8 cellular contexts compared by ENCODE assay signal in genomic region chr16:87278191-87279093, GRCh38.
DNase-seq lines count a peak whose midpoint lies in the region; ATAC-seq and TF ChIP-seq lines count a peak whose summit lies in the region.

No MANE protein-coding gene starts in this region.

- H3K9me3 ChIP-seq in SU-DHL-6 (ENCODE audit: insufficient read depth, low read length), result no peaks in the 10 kb centered on the region

- no peaks in the 10 kb centered on the region for H3K36me3 ChIP-seq in SU-DHL-6 (ENCODE audit: low read length)

- H3K4me3 ChIP-seq in SU-DHL-6 (ENCODE audit: insufficient read depth, low read length, poor library complexity, severe bottlenecking), result no peak overlapping the region

- H4K20me1 ChIP-seq in SU-DHL-6 (ENCODE audit: low read depth, low read length), result no peaks in the 10 kb centered on the region

- H3K27ac ChIP-seq in SU-DHL-6 (ENCODE audit: low read depth, low read length), result no peak overlapping the region

- peak; percentile 56 for TF ChIP-seq CTCF in SU-DHL-6 (IDR thresholded peaks at IDR 0.05; ENCODE audit: insufficient read depth, low read length, poor library complexity, severe bottlenecking)

- no peaks in the 10 kb centered on the region for H3F3A ChIP-seq in SU-DHL-6 (ENCODE audit: insufficient read depth)

- no peaks in the 10 kb centered on the region for H3K9me2 ChIP-seq in SU-DHL-6 (replicated peaks; ENCODE audit: insufficient read depth, low read length)

- ATAC-seq in GM21576 (IDR thresholded peaks at IDR 0.05; ENCODE audit: unreplicated experiment), result no peak

- H3K4me2 ChIP-seq in SU-DHL-6 (ENCODE audit: low read depth, low read length, poor library complexity, severe bottlenecking), result no peak overlapping the region

- H3K27me3 ChIP-seq in SU-DHL-6 (ENCODE audit: low read length), result no peaks in the 10 kb centered on the region

- H2AFZ ChIP-seq in SU-DHL-6 (ENCODE audit: low read depth, low read length, severe bottlenecking), result no peak overlapping the region

- DNase-seq in NCI-H1694 (lab: John Stamatoyannopoulos, UW) (peak; percentile 1), NCI-H1694 treated with DMSO at 0.1 percent for 48 hours (lab: John Stamatoyannopoulos, UW) (no peak), KG1 (lab: John Stamatoyannopoulos, UW) (peak; percentile 25), kidney tubule cell (ENCODE audit: low spot score) (peak; percentile 76)
- peak; percentile 4 for DNase-seq in central memory CD4-positive, alpha-beta T cell
- DNase-seq in stimulated activated CD4-positive, alpha-beta T cell treated with anti-CD3 and anti-CD28 coated beads, Interleukin-2, amount 100 ng/mL, for 4 hours (ENCODE audit: low read depth), result peak; percentile 6

- no peak overlapping the region for H3K9ac ChIP-seq in SU-DHL-6 (ENCODE audit: low read length)

- H3K79me2 ChIP-seq in SU-DHL-6 (ENCODE audit: insufficient read depth, low read length), result no peaks in the 10 kb centered on the region
